In genomic region chr6:13681305-13682061, GRCh38 we compare ENCODE assay signal across 1 cellular context.
TF ChIP-seq lines count a peak whose summit lies in the region.

No MANE protein-coding gene starts in this region.

TF ChIP-seq in GM12878, 131 proteins besides CTCF, POLR2A, EP300 and RAD21:
- TF ChIP-seq RELB (IDR thresholded peaks at IDR 0.05; ENCODE audit: low read depth) = 0 out of 2 replicates have a peak, but pooled peaks have one; percentile 18
- TF ChIP-seq EGR1 (IDR thresholded peaks at IDR 0.05; ENCODE audit: borderline replicate concordance in 1 of 2, low read depth in 2 of 2, low read length in 2 of 2) = no peak
- TF ChIP-seq RUNX3 (IDR thresholded peaks at IDR 0.05; ENCODE audit: low read length) = peak; percentile 61
- no peak for TF ChIP-seq SMAD1 (IDR thresholded peaks at IDR 0.05; ENCODE audit: low read depth, partially characterized antibody)
- TF ChIP-seq SPI1 (IDR thresholded peaks at IDR 0.05; ENCODE audit: borderline replicate concordance, insufficient read depth, low read depth, low read length) = peak; percentile 55; the same call in 1 of the 2 replicates
- peak in 1 of 2 experiments; percentile 56; a peak in 1 of 4 replicates for TF ChIP-seq BHLHE40 (IDR thresholded peaks at IDR 0.05; ENCODE audit: borderline replicate concordance in 1 of 2, low read depth in 2 of 2, low read length in 1 of 2)
- TF ChIP-seq CBX5 (IDR thresholded peaks at IDR 0.05; ENCODE audit: low read depth) = 0 out of 2 replicates have a peak, but pooled peaks have one; percentile 19
- no peak for TF ChIP-seq TCF12 (IDR thresholded peaks at IDR 0.05; ENCODE audit: low read depth, low read length)
- TF ChIP-seq ATF7 (IDR thresholded peaks at IDR 0.05; ENCODE audit: low read depth) = peak; percentile 55
- no peak for TF ChIP-seq SREBF1 (IDR thresholded peaks at IDR 0.05; ENCODE audit: low read length)
- TF ChIP-seq JUNB (IDR thresholded peaks at IDR 0.05) = peak; percentile 34
- TF ChIP-seq KLF5 (IDR thresholded peaks at IDR 0.05; ENCODE audit: partially characterized antibody) = no peak
- 0 out of 2 replicates have a peak, but pooled peaks have one; percentile 38 for TF ChIP-seq NBN (IDR thresholded peaks at IDR 0.05)
- TF ChIP-seq ZNF274 (IDR thresholded peaks at IDR 0.05; ENCODE audit: insufficient read depth, insufficient read length) = no peak
- 0 out of 2 replicates have a peak, but pooled peaks have one; percentile 2 for TF ChIP-seq ZNF384 (IDR thresholded peaks at IDR 0.05; ENCODE audit: borderline replicate concordance, low read depth, low read length)
